Comparison of ENCODE assay signal across 12 cellular contexts in the genomic region with DNA sequence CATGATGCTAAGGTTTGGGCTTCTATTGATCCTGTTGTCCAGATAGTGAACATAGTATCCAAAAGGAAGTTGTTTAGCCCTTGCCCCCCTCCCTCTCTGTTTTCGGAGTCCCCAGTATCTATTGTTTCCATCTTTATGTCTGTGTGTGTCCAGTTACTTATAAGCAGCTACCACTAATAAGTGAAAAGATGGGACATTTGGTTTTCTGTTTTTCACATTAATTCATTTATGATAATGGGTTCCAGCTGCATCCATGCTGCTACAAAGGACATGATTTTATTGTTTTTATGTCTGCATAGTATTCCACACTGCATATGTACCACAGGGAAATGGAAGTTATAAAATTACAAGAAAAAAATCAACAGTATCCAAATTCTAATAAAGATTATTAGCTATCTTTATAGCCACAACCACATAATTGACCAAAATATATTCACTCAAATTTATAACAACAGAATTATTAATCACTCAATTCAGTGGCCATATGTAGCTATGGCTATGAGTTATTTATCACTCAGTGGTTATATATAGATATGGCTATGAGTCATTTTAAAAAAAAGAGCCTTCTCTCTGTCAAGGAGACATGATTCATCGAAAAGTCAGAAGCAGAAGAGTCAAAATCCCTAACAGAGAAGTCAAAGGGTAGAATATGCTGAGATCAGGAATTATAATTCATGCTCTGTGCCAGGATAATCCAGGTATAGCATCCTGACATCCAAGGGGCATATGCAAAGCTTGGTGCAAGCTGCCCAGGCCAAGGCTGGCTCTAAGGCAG.
DNase-seq lines count a peak whose midpoint lies in the region; ATAC-seq and TF ChIP-seq lines count a peak whose summit lies in the region.
"Had no signal": no experiment of that assay in that cellular context is flagged by ENCODE, and none has a peak within 500 bp of the region (broad histone marks: within the 10 kb centered on the region; RNA-seq: fewer than 3 reads in every experiment).

No MANE protein-coding gene starts in this region.

- H3K9me3 ChIP-seq in mesenchymal stem cell (ENCODE audit: control insufficient read depth, low read length) (no peaks in the 10 kb centered on the region), H9 (ENCODE audit: control insufficient read depth, low read depth, low read length) (no peaks in the 10 kb centered on the region)

- H3T11ph ChIP-seq in H9 (ENCODE audit: low read length): no peak overlapping the region

- H3K27ac ChIP-seq in mesenchymal stem cell (ENCODE audit: low read length, poor library complexity, severe bottlenecking) (no peak overlapping the region), H9 (ENCODE audit: insufficient read length, low read depth, low read length) (no peak overlapping the region)

- no peak overlapping the region for H3K9ac ChIP-seq in mesenchymal stem cell (ENCODE audit: low read length)
- H3K9ac ChIP-seq in H9 (ENCODE audit: extremely low read depth, insufficient read length, low read length): no peak overlapping the region

- no peaks in the 10 kb centered on the region for H3K36me3 Mint-ChIP-seq in H9 (ENCODE audit: insufficient read depth in 1 of 3, low read depth in 3 of 3)

- no peak overlapping the region for H2BK5ac ChIP-seq in mesenchymal stem cell (ENCODE audit: low read depth, low read length, poor library complexity, severe bottlenecking)
- H2BK5ac ChIP-seq in H9 (ENCODE audit: insufficient read length, low read length): no peak overlapping the region

- H3K4me3 Mint-ChIP-seq in H9: no peak overlapping the region
- H3K4me3 Mint-ChIP-seq: IgD-negative memory B cell had no signal

- H3K4me2 ChIP-seq in mesenchymal stem cell (ENCODE audit: low read length, poor library complexity, severe bottlenecking) (no peak overlapping the region), H9 (ENCODE audit: insufficient read depth, insufficient read length, low read length) (no peak overlapping the region)

- no peak overlapping the region for H3K23ac ChIP-seq in mesenchymal stem cell (ENCODE audit: low read length in 2 of 2)
- no peak overlapping the region for H3K23ac ChIP-seq in H9 (ENCODE audit: insufficient read length, low read depth, low read length)

- no peak overlapping the region for H4K8ac ChIP-seq in mesenchymal stem cell (ENCODE audit: low read length)
- no peak overlapping the region for H4K8ac ChIP-seq in H9 (replicated peaks; ENCODE audit: insufficient read length, low read depth, low read length)

- H3K4me1 ChIP-seq in mesenchymal stem cell (ENCODE audit: control insufficient read depth, insufficient read depth, low read depth, low read length) (peaks cover 1% of the 10 kb centered on the region), H9 (ENCODE audit: insufficient read depth, low read length) (no peaks in the 10 kb centered on the region)

- H3K18ac ChIP-seq in mesenchymal stem cell (ENCODE audit: low read depth in 1 of 2, low read length in 2 of 2): no peak overlapping the region
- no peak overlapping the region for H3K18ac ChIP-seq in H9 (ENCODE audit: insufficient read length, low read depth, low read length)

- H2BK15ac ChIP-seq in mesenchymal stem cell (ENCODE audit: low read depth, poor library complexity, severe bottlenecking) (no peak overlapping the region), H9 (ENCODE audit: low read depth, low read length) (no peak overlapping the region)

- no peaks in the 10 kb centered on the region for H3K27me3 ChIP-seq in mesenchymal stem cell (ENCODE audit: control insufficient read depth in 1 of 2, insufficient read depth in 1 of 2, low read length in 2 of 2)
- H3K27me3 ChIP-seq in H9 (ENCODE audit: insufficient read depth, low read length): no peaks in the 10 kb centered on the region

- ATAC-seq in GM18858 (IDR thresholded peaks at IDR 0.05; ENCODE audit: unreplicated experiment) (peak; percentile 83), HG03039 (IDR thresholded peaks at IDR 0.05; ENCODE audit: unreplicated experiment) (peak; percentile 78), GM21515 (IDR thresholded peaks at IDR 0.05; ENCODE audit: unreplicated experiment) (no peak)
- ATAC-seq: left lobe of liver had no signal

- no peak for TF ChIP-seq CTCF in H9 (conservative IDR thresholded peaks at IDR 0.05)

- WGBS in mesenchymal stem cell: 24% methylated on average over 1 of the region's 2 CpGs
- no CpG with 5 or more reads among the region's 2 CpGs for WGBS in H9 (ENCODE audit: extremely low coverage, insufficient read length, low lambda C conversion rate)

- no peaks in the 10 kb centered on the region for H3K9me3 Mint-ChIP-seq in H9

- H4K5ac ChIP-seq in H9 (ENCODE audit: insufficient read length, low read depth, low read length): no peak overlapping the region

- peak; percentile 85 for DNase-seq in RKO (ENCODE audit: low spot score)
- peak; percentile 50 for DNase-seq in mesenchymal stem cell
- no peak for DNase-seq in SHP77 (lab: John Stamatoyannopoulos, UW)
- no peak for DNase-seq in stimulated activated CD4-positive, alpha-beta T cell treated with anti-CD3 and anti-CD28 coated beads, Interleukin-2, amount 100 ng/mL, for 24 hours
- no peak for DNase-seq in H9
- DNase-seq: activated CD4-positive, alpha-beta T cell treated with anti-CD3 and anti-CD28 coated beads for 1 hour; activated naive CD4-positive, alpha-beta T cell treated with anti-CD3 and anti-CD28 coated beads, Interleukin-2, amount 50 U/mL, for 16 hours had no signal

- no peak overlapping the region for H3K56ac ChIP-seq in H9 (ENCODE audit: insufficient read length, low read depth, low read length)

- H2BK12ac ChIP-seq in mesenchymal stem cell (ENCODE audit: low read length in 2 of 2) (no peak overlapping the region), H9 (ENCODE audit: insufficient read length, low read depth, low read length) (no peak overlapping the region)

- H3K79me1 ChIP-seq in mesenchymal stem cell (replicated peaks; ENCODE audit: low read length, poor library complexity, severe bottlenecking): no peaks in the 10 kb centered on the region
- H3K79me1 ChIP-seq in H9 (ENCODE audit: insufficient read depth, low read depth, low read length, poor library complexity, severe bottlenecking): no peaks in the 10 kb centered on the region

- H3K4me3 ChIP-seq in mesenchymal stem cell (ENCODE audit: insufficient read depth in 1 of 2, low read depth in 1 of 2, low read length in 2 of 2): peak overlapping the region in 1 of 2 experiments; percentile 12

- no peak overlapping the region for H2BK20ac ChIP-seq in H9 (ENCODE audit: low read depth, low read length, poor library complexity, severe bottlenecking)

- H3K4ac ChIP-seq in mesenchymal stem cell (ENCODE audit: low read depth in 1 of 2, low read length in 2 of 2) (no peak overlapping the region), H9 (ENCODE audit: low read depth, low read length) (no peak overlapping the region)

- H3K4me1 Mint-ChIP-seq in H9: peaks cover 4 to 9% of the 10 kb centered on the region in 2 experiments
- H3K4me1 Mint-ChIP-seq: IgD-negative memory B cell had no signal

- H2AFZ ChIP-seq in mesenchymal stem cell (ENCODE audit: low read depth, low read length) (no peak overlapping the region), H9 (ENCODE audit: low read length) (no peak overlapping the region)

- no peaks in the 10 kb centered on the region for H3K27me3 Mint-ChIP-seq in H9 (ENCODE audit: low read depth)
- H3K27me3 Mint-ChIP-seq: IgD-negative memory B cell had no signal

- H2AK5ac ChIP-seq in mesenchymal stem cell (ENCODE audit: low read length, severe bottlenecking) (no peak overlapping the region), H9 (ENCODE audit: insufficient read length, low read length) (no peak overlapping the region)

- H3K36me3 ChIP-seq in mesenchymal stem cell (ENCODE audit: control insufficient read depth in 1 of 2, insufficient read depth in 2 of 2, low read depth in 1 of 2, low read length in 2 of 2): no peaks in the 10 kb centered on the region

- no peak overlapping the region for H4K91ac ChIP-seq in mesenchymal stem cell (ENCODE audit: low read length)
- H4K91ac ChIP-seq in H9 (ENCODE audit: insufficient read length, low read depth, low read length): no peak overlapping the region

- H3K79me2 ChIP-seq in H9 (ENCODE audit: insufficient read depth, low read length): no peaks in the 10 kb centered on the region

- no peaks in the 10 kb centered on the region for H3K23me2 ChIP-seq in H9 (ENCODE audit: insufficient read length, low read depth, low read length, poor library complexity, severe bottlenecking)

- no peak overlapping the region for H2BK120ac ChIP-seq in mesenchymal stem cell (ENCODE audit: low read depth, low read length)
- H2BK120ac ChIP-seq in H9 (ENCODE audit: low read depth, low read length, poor library complexity, severe bottlenecking): no peak overlapping the region

- H3K27ac Mint-ChIP-seq in H9: no peak overlapping the region
- H3K27ac Mint-ChIP-seq: IgD-negative memory B cell had no signal

- no peaks in the 10 kb centered on the region for H4K20me1 ChIP-seq in H9 (ENCODE audit: control insufficient read depth, insufficient read depth, insufficient read length)

- H3K14ac ChIP-seq in mesenchymal stem cell (ENCODE audit: low read length in 2 of 2) (no peak overlapping the region), H9 (ENCODE audit: insufficient read depth, low read length) (no peak overlapping the region)

Comparison
In these comparisons a context has a peak if more than half of its experiments do, and no peak if none do; other contexts are left out.
1. DNase-seq: peak in RKO (single experiment) and mesenchymal stem cell (single experiment); none in SHP77 (0 of 2), stimulated activated CD4-positive, alpha-beta T cell treated with anti-CD3 and anti-CD28 coated beads, Interleukin-2, amount 100 ng/mL, for 24 hours (0 of 2) and H9 (single experiment).